ENCODE assay signal across 8 cellular contexts in the genomic region with DNA sequence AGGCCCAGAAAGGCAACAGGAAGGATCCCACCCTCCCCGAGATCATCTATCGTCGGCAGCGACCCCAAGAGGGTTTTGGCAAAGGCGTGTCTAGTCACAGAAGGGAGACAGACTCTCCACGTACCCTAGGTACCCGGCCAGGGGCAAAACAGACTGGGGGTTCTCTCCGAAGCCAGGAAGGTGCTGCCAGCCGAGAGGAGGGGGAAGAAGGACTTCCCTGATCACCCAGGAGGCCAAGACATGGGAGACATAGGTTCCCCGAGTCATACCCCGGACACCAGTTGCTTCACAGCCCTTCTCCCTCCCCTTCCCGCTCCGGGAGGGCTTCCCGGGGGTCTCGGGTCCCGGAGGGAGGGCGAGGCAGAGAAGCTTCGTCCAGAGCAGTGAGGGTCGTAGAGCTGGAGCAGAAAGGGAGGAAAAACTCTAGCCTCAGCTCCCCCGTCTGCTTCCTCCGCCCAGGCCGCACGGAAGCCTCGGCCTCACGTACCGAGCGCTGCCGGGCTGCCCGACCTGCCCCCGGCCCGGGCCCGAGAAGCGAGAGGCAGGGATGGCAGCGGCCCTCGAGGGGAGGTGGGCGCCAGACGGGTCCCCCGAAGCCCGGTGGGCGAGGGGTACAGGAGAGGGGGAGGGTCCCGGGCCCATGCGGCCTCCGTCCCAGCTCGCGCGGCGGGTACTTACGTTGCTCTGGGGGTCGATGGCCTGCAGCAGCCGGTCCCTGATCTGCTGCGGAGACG. TPM values are rescaled to one million over a fixed set of nuclear protein-coding genes. Genes with fewer than 3 reads are reported as not detected.
A peak's percentile ranks its signal among the peaks of the same experiment; 100 is the strongest.
DNase-seq lines count a peak whose midpoint lies in the region; TF ChIP-seq lines count a peak whose summit lies in the region.

No MANE protein-coding gene starts in this region.

- peak overlapping the region; percentile 81 for H3K27ac ChIP-seq in subcutaneous abdominal adipose tissue (ENCODE audit: low read depth, low read length)

- peaks cover 13 to 52% (median 38%) of the 10 kb centered on the region in 5 donors for H3K4me1 ChIP-seq in subcutaneous abdominal adipose tissue (ENCODE audit: control insufficient read depth in 5 of 5, insufficient read depth in 5 of 5, low read length in 5 of 5)

- peak overlapping the region; percentile 78 to 100 (median 96) for H3K9ac ChIP-seq in subcutaneous abdominal adipose tissue (ENCODE audit: low read length in 5 of 5)

- H3K27me3 ChIP-seq in kidney epithelial cell (ENCODE audit: control insufficient read depth, insufficient read depth, low read length) (no peaks in the 10 kb centered on the region), subcutaneous abdominal adipose tissue (ENCODE audit: control insufficient read depth in 5 of 5, insufficient read depth in 4 of 5, low read length in 5 of 5) (no peaks in the 10 kb centered on the region)

- DNase-seq in DMS53 (lab: John Stamatoyannopoulos, UW), result peak; percentile 29
- DNase-seq in DMS53 treated with DMSO at 0.1 percent for 48 hours (lab: John Stamatoyannopoulos, UW; ENCODE audit: unreplicated experiment), result no peak
- peak; percentile 28 for DNase-seq in NCI-H69 (lab: John Stamatoyannopoulos, UW)
- DNase-seq in astrocyte of the spinal cord (ENCODE audit: low read depth, low spot score), result no peak
- DNase-seq in kidney epithelial cell (ENCODE audit: low read depth), result no peak
- DNase-seq in SHP77 (lab: John Stamatoyannopoulos, UW), result no peak
- DNase-seq in pons (ENCODE audit: low spot score), result no peak

- H3K4me3 ChIP-seq in astrocyte of the spinal cord (ENCODE audit: low read depth, low read length), result peak overlapping the region; percentile 96
- H3K4me3 ChIP-seq in kidney epithelial cell (ENCODE audit: low read depth, low read length), result peak overlapping the region; percentile 98
- H3K4me3 ChIP-seq in subcutaneous abdominal adipose tissue (ENCODE audit: low read depth in 1 of 5, low read length in 5 of 5), result peak overlapping the region; percentile 79 to 94 (median 91)

- H3K36me3 ChIP-seq in kidney epithelial cell (ENCODE audit: control insufficient read depth, insufficient read depth, low read length) (no peaks in the 10 kb centered on the region), subcutaneous abdominal adipose tissue (ENCODE audit: control insufficient read depth in 5 of 5, insufficient read depth in 5 of 5, low read length in 5 of 5) (peaks cover 0 to 25% (median 16%) of the 10 kb centered on the region in 5 donors)

- H3K9me3 ChIP-seq in subcutaneous abdominal adipose tissue (ENCODE audit: control insufficient read depth in 5 of 5, low read length in 5 of 5), result no peaks in the 10 kb centered on the region

- TF ChIP-seq CTCF in astrocyte of the spinal cord (IDR thresholded peaks at IDR 0.05; ENCODE audit: low read depth, low read length) (no peak), kidney epithelial cell (IDR thresholded peaks at IDR 0.05; ENCODE audit: insufficient read depth, low read length, poor library complexity, severe bottlenecking) (no peak)

- in situ Hi-C loops in astrocyte of the spinal cord (cut with HindIII; ENCODE audit: low sequenced_read_pairs), result no loop called here

RNA-seq across cellular contexts. Expression of a gene that starts 0.6 kb away (rescaled TPM):
- total RNA-seq in kidney epithelial cell, result 7.0 and 8.2 TPM in 2 replicates

RNA-seq across cellular contexts. Expression of a gene that starts 32.6 kb away (rescaled TPM):
- total RNA-seq in kidney epithelial cell, result 90.5 and 90.8 TPM in 2 replicates

RNA-seq across cellular contexts. Expression of a gene that starts 33.6 kb away (rescaled TPM):
- total RNA-seq in kidney epithelial cell, result 2.2 and 4.1 TPM in 2 replicates

RNA-seq across cellular contexts. Expression of a gene that starts 55.1 kb away (rescaled TPM):
- total RNA-seq in kidney epithelial cell, result 60.9 and 62.8 TPM in 2 replicates

Comparison
In these comparisons a context has a peak if more than half of its experiments do, and no peak if none do; other contexts are left out.
1. DNase-seq: peak in DMS53 (single experiment) and NCI-H69 (single experiment); none in DMS53 treated with DMSO at 0.1 percent for 48 hours (single experiment), astrocyte of the spinal cord (single experiment), kidney epithelial cell (single experiment), SHP77 (0 of 2) and pons (single experiment).
2. Peak in every context shown above with its lines, with median percentiles within 50 percentile points of each other: H3K4me3 ChIP-seq.